ENCODE assay signal across 10 cellular contexts in the genomic region with DNA sequence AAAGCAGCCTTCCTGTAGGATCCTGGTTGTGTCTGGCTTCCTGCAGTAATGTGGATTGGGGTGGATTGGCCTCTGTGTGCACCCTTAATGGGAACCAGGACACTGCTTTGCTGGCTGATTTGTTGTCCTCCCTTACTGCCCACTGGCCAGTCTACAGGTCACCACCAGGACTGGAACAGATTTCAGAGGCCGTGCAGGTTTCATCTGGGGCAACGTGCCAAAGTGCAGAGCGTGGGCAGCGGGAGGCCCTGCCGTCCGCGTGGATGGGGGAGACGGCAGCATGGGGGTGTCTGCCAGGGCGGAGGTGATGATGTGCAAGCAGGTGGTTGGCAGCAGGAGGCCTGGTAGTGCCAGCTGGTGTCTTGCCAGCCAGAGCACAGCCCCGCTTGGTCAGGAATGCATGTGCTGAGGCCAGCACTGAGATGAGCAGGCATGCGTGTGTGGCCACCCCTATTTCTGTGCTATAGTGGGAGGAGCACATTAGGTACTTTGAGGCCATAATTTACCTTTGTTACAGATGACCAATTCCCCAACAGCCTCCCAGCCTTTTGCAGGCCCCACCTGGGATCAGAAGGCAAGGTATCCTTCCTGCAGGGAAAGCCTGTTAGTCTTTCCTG. TPM values are rescaled to one million over a fixed set of nuclear protein-coding genes. Genes with fewer than 3 reads are reported as not detected.
A peak's percentile ranks its signal among the peaks of the same experiment; 100 is the strongest.
DNase-seq lines count a peak whose midpoint lies in the region; ATAC-seq and TF ChIP-seq lines count a peak whose summit lies in the region.
"Had no signal": no experiment of that assay in that cellular context is flagged by ENCODE, and none has a peak within 500 bp of the region (broad histone marks: within the 10 kb centered on the region; RNA-seq: fewer than 3 reads in every experiment).

No MANE protein-coding gene starts in this region.

- H3K36me3 ChIP-seq in body of pancreas (replicated peaks in 1 of 2; ENCODE audit: insufficient read depth in 1 of 2, low read depth in 2 of 2) (no peaks in the 10 kb centered on the region), testis (ENCODE audit: low read depth, missing control alignments) (no peaks in the 10 kb centered on the region), esophagus squamous epithelium (peaks cover 0 to 26% (median 0%) of the 10 kb centered on the region in 3 donors)

- DNase-seq in NCI-H1417 (lab: John Stamatoyannopoulos, UW) (peak; percentile 4 to 82 (median 63)), NCI-H1417 treated with DMSO at 0.1 percent for 48 hours (lab: John Stamatoyannopoulos, UW) (no peak), body of pancreas (peak; percentile 69 to 86 (median 83)), left lobe of liver (ENCODE audit: low spot score) (peak; percentile 95), testis (peak; percentile 89), esophagus squamous epithelium (lab: John Stamatoyannopoulos, UW) (no peak), T-helper 2 cell (no peak), T-cell (no peak)
- DNase-seq: activated gamma-delta T cell treated with Interleukin-2 at 50 U/mL for 16 hours, islet precursor cell had no signal

- H3K4me1 Mint-ChIP-seq in T-cell: peaks cover 43 to 64% (median 44%) of the 10 kb centered on the region in 3 donors

- intact Hi-C loops in body of pancreas (cut with DNase I): no loop called here
- intact Hi-C loops in testis (cut with DNase I; ENCODE audit: low total_unique reads): no loop called here
- intact Hi-C loops in esophagus squamous epithelium (cut with DNase I): no loop called here

- 9% methylated on average over 11 of the region's 11 CpGs; no CpG with 5 or more reads in 1 of the 2 donors for WGBS in body of pancreas, 2 donors
- 20 to 40% methylated on average over 7 to 11 of the region's 11 CpGs for WGBS in testis, 2 donors
- WGBS in esophagus squamous epithelium, 2 donors: 15 to 22% methylated on average over 9 to 10 of the region's 11 CpGs

- H3K27me3 ChIP-seq in body of pancreas (no peaks in the 10 kb centered on the region), testis (no peaks in the 10 kb centered on the region), esophagus squamous epithelium (no peaks in the 10 kb centered on the region)

- peak overlapping the region in 3 of 4 donors; percentile 35 to 69 (median 64) for H3K27ac ChIP-seq in body of pancreas
- peak overlapping the region in 1 of 2 donors; percentile 68 for H3K27ac ChIP-seq in testis
- H3K27ac ChIP-seq in esophagus squamous epithelium: peak overlapping the region in 2 of 4 donors; percentile 33 to 35

- H3K4me3 ChIP-seq in body of pancreas (no peak overlapping the region), testis (no peak overlapping the region), esophagus squamous epithelium (no peak overlapping the region)

- POLR2A ChIA-PET in T-cell (lab: Charles Lee): interaction anchor here (0.6 kb wide), 2 partner anchors 28 to 257 kb away, joined by 3 to 6 read pairs; no protein-coding TSS in a partner anchor

- CTCF ChIA-PET in T-cell (lab: Charles Lee): no interaction called here

- H3K9me3 ChIP-seq in body of pancreas (no peaks in the 10 kb centered on the region), testis (no peaks in the 10 kb centered on the region), esophagus squamous epithelium (no peaks in the 10 kb centered on the region)

- no peak overlapping the region for H3K4me3 Mint-ChIP-seq in T-cell

- no peaks in the 10 kb centered on the region for H3K27me3 Mint-ChIP-seq in T-cell

- H3K4me1 ChIP-seq in body of pancreas (peaks cover 44% of the 10 kb centered on the region), testis (peaks cover 31% of the 10 kb centered on the region), esophagus squamous epithelium (peaks cover 0 to 42% (median 22%) of the 10 kb centered on the region in 3 donors)

- ATAC-seq in body of pancreas (peak; percentile 63), left lobe of liver (peak; percentile 84), T-cell (replicated peaks in 1 of 4) (no peak)

- TF ChIP-seq CTCF in body of pancreas (IDR thresholded peaks at IDR 0.05) (peak in 1 of 7 experiments; percentile 21), testis (IDR thresholded peaks at IDR 0.05) (peak in 1 of 3 experiments; percentile 17), esophagus squamous epithelium (IDR thresholded peaks at IDR 0.05) (no peak)

- H3K9me3 Mint-ChIP-seq in T-cell: no peaks in the 10 kb centered on the region

- TF ChIP-seq POLR2A in body of pancreas (IDR thresholded peaks at IDR 0.05) (no peak), testis (IDR thresholded peaks at IDR 0.05) (no peak), esophagus squamous epithelium (IDR thresholded peaks at IDR 0.05) (no peak)

- H3K27ac Mint-ChIP-seq in T-cell: no peak overlapping the region

- peaks cover 22% of the 10 kb centered on the region for H3K36me3 Mint-ChIP-seq in T-cell

RNA-seq across cellular contexts. Expression of a gene that starts 24.3 kb away (rescaled TPM):
- 10 to 100 TPM; 28.3 to 71.2 TPM for total RNA-seq in body of pancreas
- total RNA-seq in left lobe of liver: 29.7 TPM
- 100 to 1,000 TPM; 105 to 108 TPM for total RNA-seq in testis
- polyA plus RNA-seq in testis (ENCODE audit: insufficient read depth, low read depth, low replicate concordance): 52.5 TPM
- total RNA-seq in esophagus squamous epithelium: 10 to 100 TPM; 38.7 to 50.0 (median 47.5) TPM
- total RNA-seq in T-cell: 100 to 1,000 TPM in 1 of 5 donors, 10 to 100 TPM in 4; 74.6 to 103 (median 85.5) TPM

RNA-seq across cellular contexts. Expression of a gene that starts 59.4 kb away (rescaled TPM):
- total RNA-seq in body of pancreas: 1 to 10 TPM; 1.3 to 3.1 TPM
- total RNA-seq in left lobe of liver: 0.38 TPM
- total RNA-seq in testis: 1 to 10 TPM; 7.4 to 7.5 TPM
- 11.1 TPM for polyA plus RNA-seq in testis (ENCODE audit: insufficient read depth, low read depth, low replicate concordance)
- 1 to 10 TPM; 1.4 to 3.9 (median 2.3) TPM for total RNA-seq in esophagus squamous epithelium
- total RNA-seq in T-cell: 1 to 10 TPM in 1 of 5 donors, under 1 TPM in 4; 0.18 to 1.8 (median 0.47) TPM

Comparison
In these comparisons a context has a peak if more than half of its experiments do, and no peak if none do; other contexts are left out.
1. DNase-seq: peak in NCI-H1417 (3 of 3), body of pancreas (4 of 4), left lobe of liver (single experiment) and testis (single experiment); none in NCI-H1417 treated with DMSO at 0.1 percent for 48 hours (single experiment), esophagus squamous epithelium (single experiment), T-helper 2 cell (0 of 5) and T-cell (0 of 34).
2. ATAC-seq: peak in body of pancreas (single experiment) and left lobe of liver (single experiment); none in T-cell (0 of 4).